In genomic region chr18:55779711-55780590, GRCh38 we compare ENCODE assay signal across 8 cellular contexts.
A peak's percentile ranks its signal among the peaks of the same experiment; 100 is the strongest.
DNase-seq lines count a peak whose midpoint lies in the region; ATAC-seq and TF ChIP-seq lines count a peak whose summit lies in the region.

No MANE protein-coding gene starts in this region.

- no peaks in the 10 kb centered on the region for H3K4me1 ChIP-seq in prostate gland (replicated peaks)

- no peaks in the 10 kb centered on the region for H3K9me3 ChIP-seq in prostate gland

- no peaks in the 10 kb centered on the region for H3K27me3 ChIP-seq in prostate gland (replicated peaks; ENCODE audit: insufficient read depth)

- peak in 2 of 4 experiments; percentile 36 to 44 for TF ChIP-seq CTCF in prostate gland (IDR thresholded peaks at IDR 0.05)

- H3K4me3 ChIP-seq in prostate gland, result peak overlapping the region; percentile 36 to 44

- ATAC-seq in HG03354 (IDR thresholded peaks at IDR 0.05; ENCODE audit: poor library complexity, severe bottlenecking, unreplicated experiment) (peak; percentile 49), HG03342 (IDR thresholded peaks at IDR 0.05; ENCODE audit: unreplicated experiment) (no peak)

- intact Hi-C loops in prostate gland (cut with DNase I), result loop anchor here (5.0 to 10.0 kb wide), 3 partner anchors 365 to 548 kb away; no protein-coding TSS in a partner anchor

- no peaks in the 10 kb centered on the region for H3K36me3 ChIP-seq in prostate gland

- 1% methylated on average over 82 of the region's 88 CpGs for WGBS in prostate gland

- no peak for TF ChIP-seq POLR2A in prostate gland (IDR thresholded peaks at IDR 0.05)

- DNase-seq in EH (ENCODE audit: low read depth) (peak; percentile 50), hepatic stellate cell (ENCODE audit: low spot score) (peak; percentile 34), prostate gland (ENCODE audit: low spot score) (peak; percentile 6), T-helper 9 cell (no peak)
- DNase-seq in activated effector memory CD4-positive, alpha-beta T cell treated with Interleukin-2 at 50 U/mL for 16 hours, result no peak

- H3K27ac ChIP-seq in angular gyrus (ENCODE audit: low read depth, low read length), result peak overlapping the region; percentile 83
- no peak overlapping the region for H3K27ac ChIP-seq in prostate gland

Comparison
In these comparisons a context has a peak if more than half of its experiments do, and no peak if none do; other contexts are left out.
1. DNase-seq: peak in EH (single experiment), hepatic stellate cell (single experiment) and prostate gland (single experiment); none in activated effector memory CD4-positive, alpha-beta T cell treated with Interleukin-2 at 50 U/mL for 16 hours (single experiment) and T-helper 9 cell (single experiment).